In the genomic region with DNA sequence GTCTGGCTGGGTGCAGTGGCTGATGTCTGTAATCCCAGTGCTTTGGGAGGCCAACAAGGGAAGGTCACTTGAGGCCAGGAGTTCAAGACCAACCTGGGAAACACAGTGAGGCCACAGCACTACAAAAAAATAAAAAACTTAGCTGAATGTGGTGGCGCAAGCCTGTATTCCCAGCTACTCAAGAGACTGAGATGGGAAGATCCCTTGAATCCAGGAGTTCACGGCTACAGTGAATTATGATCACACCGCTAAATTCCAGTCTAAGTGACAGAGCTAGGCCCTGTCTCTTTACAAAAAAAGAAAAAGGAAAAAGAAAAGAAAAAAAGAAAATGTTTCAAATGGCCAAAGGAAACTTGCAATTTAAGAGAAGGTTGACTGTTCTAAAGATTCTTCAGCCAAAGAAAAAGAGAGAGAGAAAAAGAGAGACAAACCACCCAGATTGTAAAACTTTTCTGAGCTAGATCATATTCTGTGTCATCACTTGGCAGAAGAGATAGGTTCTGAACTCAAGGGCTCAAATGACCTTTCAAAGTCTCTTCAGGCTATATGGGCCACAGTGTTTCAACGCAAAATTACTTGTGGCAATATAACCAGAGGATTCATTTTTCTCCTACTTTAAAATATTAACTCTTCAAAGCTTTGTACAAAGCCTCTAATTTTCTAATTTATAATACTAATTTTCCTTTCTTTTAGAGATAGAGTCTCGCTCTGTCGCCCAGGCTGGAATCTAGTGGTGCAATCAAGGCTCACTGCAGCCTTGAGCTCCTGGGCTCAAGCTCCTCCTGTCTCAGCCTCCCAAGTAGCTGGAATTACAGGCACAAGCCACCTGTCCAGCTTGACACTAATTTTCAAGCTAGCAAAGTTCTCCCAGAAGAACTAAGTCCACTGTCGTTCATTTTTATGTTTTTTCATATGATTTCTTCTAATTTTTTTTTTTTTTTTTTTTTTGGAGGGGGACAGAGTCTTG, we compare ENCODE assay signal across 15 cellular contexts. TPM values are rescaled to one million over a fixed set of nuclear protein-coding genes. Genes with fewer than 3 reads are reported as not detected.
DNase-seq lines count a peak whose midpoint lies in the region; ATAC-seq and TF ChIP-seq lines count a peak whose summit lies in the region.
"Had no signal": no experiment of that assay in that cellular context is flagged by ENCODE, and none has a peak within 500 bp of the region (broad histone marks: within the 10 kb centered on the region; RNA-seq: fewer than 3 reads in every experiment).

No MANE protein-coding gene starts in this region.

- TF ChIP-seq CTCF in CD8-positive, alpha-beta T cell (IDR thresholded peaks at IDR 0.05) = no peak
- TF ChIP-seq CTCF in mesothelial cell of epicardium (IDR thresholded peaks at IDR 0.05; ENCODE audit: unreplicated experiment) = no peak

- H3K27ac Mint-ChIP-seq in CD8-positive, alpha-beta T cell = peak overlapping the region; percentile 27
- H3K27ac Mint-ChIP-seq in activated T-helper 17 cell treated with anti-CD3 and anti-CD28 coated beads, Interleukin-2, amount 50 U/mL, for 72 hours = peak overlapping the region; percentile 68
- peak overlapping the region; percentile 26 for H3K27ac Mint-ChIP-seq in mesothelial cell of epicardium

- H3K27me3 ChIP-seq in CD8-positive, alpha-beta T cell (ENCODE audit: insufficient read depth, low read length) = no peaks in the 10 kb centered on the region
- H3K27me3 ChIP-seq: foreskin keratinocyte had no signal

- peaks cover 23% of the 10 kb centered on the region for H3K36me3 Mint-ChIP-seq in CD8-positive, alpha-beta T cell
- peaks cover 18% of the 10 kb centered on the region for H3K36me3 Mint-ChIP-seq in activated T-helper 17 cell treated with anti-CD3 and anti-CD28 coated beads, Interleukin-2, amount 50 U/mL, for 72 hours (ENCODE audit: low read depth)
- peaks cover 11% of the 10 kb centered on the region for H3K36me3 Mint-ChIP-seq in mesothelial cell of epicardium

- H3K27ac ChIP-seq in CD8-positive, alpha-beta T cell (ENCODE audit: low read depth, low read length) = no peak overlapping the region
- H3K27ac ChIP-seq: foreskin keratinocyte, thoracic aorta had no signal

- peaks cover 53% of the 10 kb centered on the region for H3K4me1 ChIP-seq in CD8-positive, alpha-beta T cell (ENCODE audit: insufficient read depth, low read length)

- DNase-seq in AG08395 (ENCODE audit: low spot score) = peak; percentile 40
- no peak for DNase-seq in CD8-positive, alpha-beta T cell
- DNase-seq in mesothelial cell of epicardium (ENCODE audit: low spot score in 2 of 2, unreplicated experiment in 2 of 2) = no peak
- no peak for DNase-seq in amygdala (lab: John Stamatoyannopoulos, UW)
- no peak for DNase-seq in occipital lobe (lab: John Stamatoyannopoulos, UW)
- DNase-seq in activated effector memory CD4-positive, alpha-beta T cell treated with Interleukin-2 at 50 U/mL for 16 hours = no peak
- DNase-seq in H4 (ENCODE audit: low spot score) = no peak
- DNase-seq: activated CD4-positive, alpha-beta T cell treated with anti-CD3 and anti-CD28 coated beads, Interleukin-2, amount 50 U/mL, for 4 hours; COR-L47; dermis blood vessel endothelial cell; foreskin keratinocyte; NCI-H510A treated with DMSO at 0.1 percent for 48 hours had no signal

- no peaks in the 10 kb centered on the region for H3K9me3 Mint-ChIP-seq in CD8-positive, alpha-beta T cell
- H3K9me3 Mint-ChIP-seq in activated T-helper 17 cell treated with anti-CD3 and anti-CD28 coated beads, Interleukin-2, amount 50 U/mL, for 72 hours = no peaks in the 10 kb centered on the region
- no peaks in the 10 kb centered on the region for H3K9me3 Mint-ChIP-seq in mesothelial cell of epicardium

- no peak for ATAC-seq in CD8-positive, alpha-beta T cell
- no peak for ATAC-seq in activated T-helper 17 cell treated with anti-CD3 and anti-CD28 coated beads, Interleukin-2, amount 50 U/mL, for 72 hours (replicated peaks)
- ATAC-seq: foreskin keratinocyte had no signal

- H3K27me3 Mint-ChIP-seq in CD8-positive, alpha-beta T cell (ENCODE audit: low read depth) = no peaks in the 10 kb centered on the region
- H3K27me3 Mint-ChIP-seq in activated T-helper 17 cell treated with anti-CD3 and anti-CD28 coated beads, Interleukin-2, amount 50 U/mL, for 72 hours = no peaks in the 10 kb centered on the region
- no peaks in the 10 kb centered on the region for H3K27me3 Mint-ChIP-seq in mesothelial cell of epicardium (ENCODE audit: low read depth)

- POLR2A ChIA-PET in CD8-positive, alpha-beta T cell (lab: Charles Lee) = interaction anchor here (0.7 kb wide), 1 partner anchor 830 kb away, joined by 5 read pairs; no protein-coding TSS in a partner anchor

- no peaks in the 10 kb centered on the region for H3K36me3 ChIP-seq in CD8-positive, alpha-beta T cell (ENCODE audit: insufficient read depth, low read length)
- H3K36me3 ChIP-seq: thoracic aorta had no signal

- H3K4me3 ChIP-seq in CD8-positive, alpha-beta T cell (ENCODE audit: low read depth, low read length) = no peak overlapping the region
- H3K4me3 ChIP-seq: skin epidermis, thoracic aorta had no signal

- peaks cover 64% of the 10 kb centered on the region for H3K4me1 Mint-ChIP-seq in CD8-positive, alpha-beta T cell (ENCODE audit: low read depth)
- H3K4me1 Mint-ChIP-seq in activated T-helper 17 cell treated with anti-CD3 and anti-CD28 coated beads, Interleukin-2, amount 50 U/mL, for 72 hours = peaks cover 34% of the 10 kb centered on the region
- peaks cover 18% of the 10 kb centered on the region for H3K4me1 Mint-ChIP-seq in mesothelial cell of epicardium

- intact Hi-C loops in CD8-positive, alpha-beta T cell (cut with DNase I, micrococcal nuclease) = loop anchor here in 1 of 2 experiments (2.0 kb wide), 1 partner anchor 17 kb away; no protein-coding TSS in a partner anchor

- H3K4me3 Mint-ChIP-seq in CD8-positive, alpha-beta T cell = no peak overlapping the region
- H3K4me3 Mint-ChIP-seq in activated T-helper 17 cell treated with anti-CD3 and anti-CD28 coated beads, Interleukin-2, amount 50 U/mL, for 72 hours = peak overlapping the region; percentile 2
- no peak overlapping the region for H3K4me3 Mint-ChIP-seq in mesothelial cell of epicardium

- CTCF ChIA-PET in CD8-positive, alpha-beta T cell (lab: Charles Lee) = interaction anchor here (0.9 kb wide), 1 partner anchor 54 kb away, joined by 3 read pairs; no protein-coding TSS in a partner anchor

- no peaks in the 10 kb centered on the region for H3K9me3 ChIP-seq in CD8-positive, alpha-beta T cell (ENCODE audit: low read length)
- H3K9me3 ChIP-seq: thoracic aorta had no signal

RNA-seq across cellular contexts. Expression of gene ARID4B, which starts 20.5 kb away (rescaled TPM):
- total RNA-seq in CD8-positive, alpha-beta T cell = 100 to 1,000 TPM; 153 to 156 TPM
- 10 to 100 TPM; 42.2 to 61.2 TPM for total RNA-seq in activated T-helper 17 cell treated with anti-CD3 and anti-CD28 coated beads, Interleukin-2, amount 50 U/mL, for 72 hours
- total RNA-seq in mesothelial cell of epicardium = 68.3 to 71.5 TPM (median 68.7 TPM) in 3 replicates
- total RNA-seq in occipital lobe = 87.0 TPM
- total RNA-seq in H4 (2014; rRNA removed; shearing (Covaris generic)) = 9.5 and 10.0 TPM in 2 replicates

RNA-seq across cellular contexts. Expression of gene GGPS1, which starts 20.9 kb away (rescaled TPM):
- 10 to 100 TPM; 18.2 to 21.3 TPM for total RNA-seq in CD8-positive, alpha-beta T cell
- 10 to 100 TPM; 28.9 to 32.9 TPM for total RNA-seq in activated T-helper 17 cell treated with anti-CD3 and anti-CD28 coated beads, Interleukin-2, amount 50 U/mL, for 72 hours
- total RNA-seq in mesothelial cell of epicardium = 25.9 to 37.8 TPM (median 30.2 TPM) in 3 replicates
- total RNA-seq in occipital lobe = 35.2 TPM
- 28.3 and 46.0 TPM in 2 replicates for total RNA-seq in H4 (2014; rRNA removed; shearing (Covaris generic))

RNA-seq across cellular contexts. Expression of gene TBCE, which starts 59.8 kb away (rescaled TPM):
- 1 to 10 TPM; 6.0 to 7.1 TPM for total RNA-seq in CD8-positive, alpha-beta T cell
- 10 to 100 TPM; 21.5 to 31.7 TPM for total RNA-seq in activated T-helper 17 cell treated with anti-CD3 and anti-CD28 coated beads, Interleukin-2, amount 50 U/mL, for 72 hours
- total RNA-seq in mesothelial cell of epicardium (29.5 to 35.5 TPM (median 32.0 TPM) in 3 replicates), occipital lobe (47.1 TPM)
- total RNA-seq in H4 (2014; rRNA removed; shearing (Covaris generic)) = 32.9 and 41.2 TPM in 2 replicates
